ENCODE assay signal across 13 cellular contexts in the genomic region with DNA sequence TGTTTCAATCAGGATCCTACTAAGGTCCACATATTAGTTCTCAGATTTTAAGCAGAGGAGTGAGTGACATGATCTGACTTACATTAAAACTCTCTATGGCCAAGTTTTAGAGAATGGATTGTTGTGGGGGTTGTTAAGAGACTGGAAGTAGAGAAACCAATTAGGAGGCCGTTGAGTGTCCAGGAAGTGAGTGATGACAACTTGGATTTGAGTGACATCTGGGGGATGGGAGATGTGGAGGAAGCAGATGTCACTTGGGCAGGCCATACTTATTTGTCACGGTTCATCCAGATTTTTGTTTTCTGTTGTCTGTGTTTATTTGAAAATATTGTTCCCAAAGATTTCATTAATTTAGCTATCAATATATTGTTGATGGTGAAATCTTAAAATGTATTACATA. TPM values are rescaled to one million over a fixed set of nuclear protein-coding genes. Genes with fewer than 3 reads are reported as not detected.
DNase-seq lines count a peak whose midpoint lies in the region; ATAC-seq and TF ChIP-seq lines count a peak whose summit lies in the region.
"Had no signal": no experiment of that assay in that cellular context is flagged by ENCODE, and none has a peak within 500 bp of the region (broad histone marks: within the 10 kb centered on the region; RNA-seq: fewer than 3 reads in every experiment).

No MANE protein-coding gene starts in this region.

- no peak for DNase-seq in activated CD4-positive, alpha-beta memory T cell treated with anti-CD3 and anti-CD28 coated beads for 36 hours
- DNase-seq in activated CD4-positive, alpha-beta memory T cell treated with anti-CD3 and anti-CD28 coated beads, Interleukin-2, amount 10 ng/mL, durations not matched to agents 7 days and 5 days = no peak
- peak; percentile 92 for DNase-seq in NCI-H82 (lab: John Stamatoyannopoulos, UW)
- DNase-seq in gastrocnemius medialis = no peak
- DNase-seq in NCI-H146 (lab: John Stamatoyannopoulos, UW) = no peak
- no peak for DNase-seq in type B pancreatic cell (ENCODE audit: extremely low spot score, unreplicated experiment)
- DNase-seq: effector CD8-positive, alpha-beta T cell; midbrain; NCI-H526 had no signal

- no peak for TF ChIP-seq CTCF in brain (conservative IDR thresholded peaks at IDR 0.05)
- TF ChIP-seq CTCF in gastrocnemius medialis (IDR thresholded peaks at IDR 0.05 in 4 of 5, conservative IDR thresholded peaks at IDR 0.05 in 1 of 5) = no peak
- TF ChIP-seq CTCF in type B pancreatic cell (conservative IDR thresholded peaks at IDR 0.05) = no peak

- no peak for TF ChIP-seq POLR2A in gastrocnemius medialis (IDR thresholded peaks at IDR 0.05)

- intact Hi-C loops in activated CD4-positive, alpha-beta memory T cell treated with anti-CD3 and anti-CD28 coated beads for 36 hours (cut with micrococcal nuclease) = no loop called here
- intact Hi-C loops in gastrocnemius medialis (cut with DNase I; ENCODE audit: low total_unique reads) = no loop called here

- no peaks in the 10 kb centered on the region for H3K9me3 Mint-ChIP-seq in activated CD4-positive, alpha-beta memory T cell treated with anti-CD3 and anti-CD28 coated beads for 36 hours
- H3K9me3 Mint-ChIP-seq in activated CD4-positive, alpha-beta memory T cell treated with anti-CD3 and anti-CD28 coated beads, Interleukin-2, amount 10 ng/mL, durations not matched to agents 7 days and 5 days = no peaks in the 10 kb centered on the region
- H3K9me3 Mint-ChIP-seq in brain (no peaks in the 10 kb centered on the region), type B pancreatic cell (no peaks in the 10 kb centered on the region)

- H3K4me3 ChIP-seq in gastrocnemius medialis = no peak overlapping the region
- H3K4me3 ChIP-seq: hepatocyte, skin epidermis had no signal

- CTCF ChIA-PET in activated CD4-positive, alpha-beta memory T cell treated with anti-CD3 and anti-CD28 coated beads for 36 hours (lab: Charles Lee) = interaction anchor here (1.5 kb wide), 1 partner anchor 24 kb away, joined by 3 read pairs; no protein-coding TSS in a partner anchor
- CTCF ChIA-PET in activated CD4-positive, alpha-beta memory T cell treated with anti-CD3 and anti-CD28 coated beads, Interleukin-2, amount 10 ng/mL, durations not matched to agents 7 days and 5 days (lab: Charles Lee) = no interaction called here

- H3K27me3 ChIP-seq in gastrocnemius medialis = no peaks in the 10 kb centered on the region
- H3K27me3 ChIP-seq: hepatocyte had no signal

- H3K27ac Mint-ChIP-seq in activated CD4-positive, alpha-beta memory T cell treated with anti-CD3 and anti-CD28 coated beads for 36 hours = peak overlapping the region; percentile 31
- no peak overlapping the region for H3K27ac Mint-ChIP-seq in activated CD4-positive, alpha-beta memory T cell treated with anti-CD3 and anti-CD28 coated beads, Interleukin-2, amount 10 ng/mL, durations not matched to agents 7 days and 5 days
- H3K27ac Mint-ChIP-seq in brain = peak overlapping the region in 4 of 5 experiments; percentile 5 to 68 (median 39)
- H3K27ac Mint-ChIP-seq in type B pancreatic cell = no peak overlapping the region

- no peak for ATAC-seq in gastrocnemius medialis
- no peak for ATAC-seq in HG03432 (IDR thresholded peaks at IDR 0.05; ENCODE audit: unreplicated experiment)

- peaks cover 5% of the 10 kb centered on the region for H3K36me3 Mint-ChIP-seq in activated CD4-positive, alpha-beta memory T cell treated with anti-CD3 and anti-CD28 coated beads for 36 hours
- H3K36me3 Mint-ChIP-seq in activated CD4-positive, alpha-beta memory T cell treated with anti-CD3 and anti-CD28 coated beads, Interleukin-2, amount 10 ng/mL, durations not matched to agents 7 days and 5 days (ENCODE audit: low read depth) = peaks cover 25% of the 10 kb centered on the region
- H3K36me3 Mint-ChIP-seq in brain (peaks cover 34% of the 10 kb centered on the region), type B pancreatic cell (peaks cover 7% of the 10 kb centered on the region)

- no peaks in the 10 kb centered on the region for H3K27me3 Mint-ChIP-seq in activated CD4-positive, alpha-beta memory T cell treated with anti-CD3 and anti-CD28 coated beads for 36 hours
- H3K27me3 Mint-ChIP-seq in activated CD4-positive, alpha-beta memory T cell treated with anti-CD3 and anti-CD28 coated beads, Interleukin-2, amount 10 ng/mL, durations not matched to agents 7 days and 5 days = no peaks in the 10 kb centered on the region
- no peaks in the 10 kb centered on the region for H3K27me3 Mint-ChIP-seq in brain
- no peaks in the 10 kb centered on the region for H3K27me3 Mint-ChIP-seq in type B pancreatic cell

- POLR2A ChIA-PET in activated CD4-positive, alpha-beta memory T cell treated with anti-CD3 and anti-CD28 coated beads for 36 hours (lab: Charles Lee) = interaction anchor here (0.8 to 1.1 kb wide), 2 partner anchors 9 to 78 kb away, joined by 3 read pairs; no protein-coding TSS in a partner anchor
- POLR2A ChIA-PET in activated CD4-positive, alpha-beta memory T cell treated with anti-CD3 and anti-CD28 coated beads, Interleukin-2, amount 10 ng/mL, durations not matched to agents 7 days and 5 days (lab: Charles Lee) = interaction anchor here (1.4 kb wide), 1 partner anchor 54 kb away, joined by 3 read pairs; no protein-coding TSS in a partner anchor

- H3K36me3 ChIP-seq in gastrocnemius medialis = peaks cover 0 to 12% of the 10 kb centered on the region in 2 donors

- H3K4me1 Mint-ChIP-seq in activated CD4-positive, alpha-beta memory T cell treated with anti-CD3 and anti-CD28 coated beads for 36 hours (ENCODE audit: low read depth) = peaks cover 57% of the 10 kb centered on the region
- peaks cover 35% of the 10 kb centered on the region for H3K4me1 Mint-ChIP-seq in activated CD4-positive, alpha-beta memory T cell treated with anti-CD3 and anti-CD28 coated beads, Interleukin-2, amount 10 ng/mL, durations not matched to agents 7 days and 5 days
- H3K4me1 Mint-ChIP-seq in brain (peaks cover 58% of the 10 kb centered on the region), type B pancreatic cell (ENCODE audit: unreplicated experiment) (peaks cover 46% of the 10 kb centered on the region)

- H3K9me3 ChIP-seq in gastrocnemius medialis = no peaks in the 10 kb centered on the region

- H3K4me1 ChIP-seq in gastrocnemius medialis = peaks cover 69 to 79% of the 10 kb centered on the region in 2 donors

- H3K4me3 Mint-ChIP-seq in activated CD4-positive, alpha-beta memory T cell treated with anti-CD3 and anti-CD28 coated beads for 36 hours = no peak overlapping the region
- no peak overlapping the region for H3K4me3 Mint-ChIP-seq in activated CD4-positive, alpha-beta memory T cell treated with anti-CD3 and anti-CD28 coated beads, Interleukin-2, amount 10 ng/mL, durations not matched to agents 7 days and 5 days
- H3K4me3 Mint-ChIP-seq in brain (peak overlapping the region in 1 of 5 experiments; percentile 30), type B pancreatic cell (no peak overlapping the region)

- in situ Hi-C loops in gastrocnemius medialis (cut with MboI; ENCODE audit: low sequenced_read_pairs in 4 of 4) = no loop called here

- H3K27ac ChIP-seq in gastrocnemius medialis = peak overlapping the region in 3 of 4 donors; percentile 1 to 32 (median 24)
- H3K27ac ChIP-seq: hepatocyte had no signal

RNA-seq across cellular contexts. Expression of gene ADD1, which starts 28.3 kb away (rescaled TPM):
- total RNA-seq in activated CD4-positive, alpha-beta memory T cell treated with anti-CD3 and anti-CD28 coated beads for 36 hours = 100 to 1,000 TPM; 212 TPM
- 100 to 1,000 TPM; 266 to 277 TPM for total RNA-seq in activated CD4-positive, alpha-beta memory T cell treated with anti-CD3 and anti-CD28 coated beads, Interleukin-2, amount 10 ng/mL, durations not matched to agents 7 days and 5 days
- 408 TPM for polyA plus RNA-seq in brain (ENCODE audit: insufficient read depth, low read depth, low replicate concordance)
- total RNA-seq in gastrocnemius medialis (100 to 1,000 TPM; 144 to 255 (median 178) TPM), type B pancreatic cell (ENCODE audit: low replicate concordance) (197 and 235 TPM in 2 replicates)

Comparison
In these comparisons a context has a peak if more than half of its experiments do, and no peak if none do; other contexts are left out.
1. H3K27ac Mint-ChIP-seq: peak in activated CD4-positive, alpha-beta memory T cell treated with anti-CD3 and anti-CD28 coated beads for 36 hours (single experiment) and brain (4 of 5); none in activated CD4-positive, alpha-beta memory T cell treated with anti-CD3 and anti-CD28 coated beads, Interleukin-2, amount 10 ng/mL, durations not matched to agents 7 days and 5 days (single experiment) and type B pancreatic cell (single experiment).